Comparison of ENCODE assay signal across 13 cellular contexts in the genomic region with DNA sequence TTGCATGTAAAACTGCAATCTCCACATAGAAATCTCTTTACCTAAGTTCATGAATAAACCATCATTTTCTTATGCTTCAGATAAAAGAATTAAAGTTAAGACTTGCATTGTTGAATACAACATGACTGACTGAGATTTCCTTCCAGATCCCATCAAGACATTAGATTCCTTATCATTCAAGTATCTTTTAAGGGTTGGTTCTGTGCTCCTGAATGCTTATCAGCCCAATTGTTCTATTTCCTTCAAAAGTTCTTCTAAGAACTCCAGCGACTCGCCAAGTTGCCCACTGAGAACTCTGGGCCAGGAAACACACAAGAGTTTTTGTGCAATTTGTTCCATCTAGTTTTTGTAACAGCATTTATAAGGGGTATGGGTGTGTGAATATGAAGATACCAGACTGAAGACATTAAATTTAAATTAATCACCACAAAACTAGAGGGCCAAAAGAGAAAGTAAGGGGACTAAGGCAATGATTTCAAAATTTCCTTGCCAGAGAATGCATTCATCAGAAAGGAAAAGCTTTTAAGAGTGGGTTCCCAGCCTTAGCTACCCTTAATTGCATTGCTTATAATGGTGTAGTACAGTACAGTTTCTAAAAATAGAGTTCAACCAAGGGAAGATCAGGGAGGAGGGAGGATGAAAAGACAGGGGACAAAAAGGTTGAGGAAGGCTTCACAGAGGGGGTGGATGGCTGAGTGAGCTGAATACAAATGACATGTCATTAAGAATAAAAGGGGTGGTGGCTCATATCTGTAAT.
DNase-seq lines count a peak whose midpoint lies in the region; ATAC-seq, FAIRE-seq and TF ChIP-seq lines count a peak whose summit lies in the region.
"Had no signal": no experiment of that assay in that cellular context is flagged by ENCODE, and none has a peak within 500 bp of the region (broad histone marks: within the 10 kb centered on the region; RNA-seq: fewer than 3 reads in every experiment).

No MANE protein-coding gene starts in this region.

- peaks cover 7% of the 10 kb centered on the region for H3K36me3 Mint-ChIP-seq in activated CD4-positive, alpha-beta memory T cell treated with anti-CD3 and anti-CD28 coated beads, Interleukin-2, amount 10 ng/mL, durations not matched to agents 7 days and 5 days (ENCODE audit: low read depth)

- intact Hi-C loops in endothelial cell of umbilical vein (cut with micrococcal nuclease), result loop anchor here (1.0 to 5.0 kb wide), 6 partner anchors 8 to 166 kb away; no protein-coding TSS in a partner anchor

- TF ChIP-seq CTCF in endothelial cell of umbilical vein (IDR thresholded peaks at IDR 0.05; ENCODE audit: extremely low read depth in 1 of 2, insufficient read depth in 1 of 2, low read depth in 1 of 2, low read length in 2 of 2) (no peak), neutrophil (IDR thresholded peaks at IDR 0.05) (no peak)

- CTCF ChIA-PET in endothelial cell of umbilical vein (lab: Charles Lee), result interaction anchor here (0.7 to 3.1 kb wide), 7 partner anchors 14 to 80 kb away, joined by 3 to 10 read pairs (median 3); no protein-coding TSS in a partner anchor
- CTCF ChIA-PET in activated CD4-positive, alpha-beta memory T cell treated with anti-CD3 and anti-CD28 coated beads, Interleukin-2, amount 10 ng/mL, durations not matched to agents 7 days and 5 days (lab: Charles Lee), result interaction anchor here (1.1 to 1.3 kb wide), 2 partner anchors 17 to 55 kb away, joined by 3 read pairs; no protein-coding TSS in a partner anchor

- no peaks in the 10 kb centered on the region for H3K9me2 ChIP-seq in Karpas-422 (replicated peaks; ENCODE audit: insufficient read depth, low read length)

- ATAC-seq in HG02840 (IDR thresholded peaks at IDR 0.05; ENCODE audit: low FRiP score, unreplicated experiment), result no peak

- H3K9me3 ChIP-seq in BLaER1 treated with 17β-estradiol and CSF1 and Interleukin-3, amounts not matched to agents 10 nM and 100 nM (replicated peaks in 1 of 11), result no peaks in the 10 kb centered on the region
- H3K9me3 ChIP-seq in Karpas-422 (ENCODE audit: low read length) (no peaks in the 10 kb centered on the region), endothelial cell of umbilical vein (replicated peaks; ENCODE audit: control insufficient read depth, insufficient read depth, low read length) (no peaks in the 10 kb centered on the region), neutrophil (no peaks in the 10 kb centered on the region)

- H2AFZ ChIP-seq in Karpas-422 (ENCODE audit: low read length) (no peak overlapping the region), endothelial cell of umbilical vein (ENCODE audit: low read depth, low read length) (no peak overlapping the region)

- H3K79me2 ChIP-seq in Karpas-422 (ENCODE audit: low read length) (no peaks in the 10 kb centered on the region), endothelial cell of umbilical vein (ENCODE audit: control insufficient read depth, insufficient read depth, low read length) (peaks cover 86% of the 10 kb centered on the region)

- no TSS peak for BruUV-seq in endothelial cell of umbilical vein (replicated peaks; lab: Mats Ljungman, UMichigan)

- no peak overlapping the region for H3K4me3 ChIP-seq in BLaER1 treated with 17β-estradiol and CSF1 and Interleukin-3, amounts not matched to agents 10 nM and 100 nM
- H3K4me3 ChIP-seq in Karpas-422 (ENCODE audit: low read length), result no peak overlapping the region
- peak overlapping the region in 1 of 3 experiments; percentile 31 for H3K4me3 ChIP-seq in endothelial cell of umbilical vein (replicated peaks in 1 of 3; ENCODE audit: insufficient read depth in 1 of 3, low read depth in 1 of 3, low read length in 3 of 3)
- no peak overlapping the region for H3K4me3 ChIP-seq in neutrophil (ENCODE audit: low read depth in 1 of 2, low read length in 1 of 2)

- H3K27ac ChIP-seq in BLaER1 treated with 17β-estradiol and CSF1 and Interleukin-3, amounts not matched to agents 10 nM and 100 nM, result peak overlapping the region in 7 of 11 experiments; percentile 3 to 46 (median 20); a peak in 8 of 22 replicates
- H3K27ac ChIP-seq in Karpas-422 (ENCODE audit: low read length) (no peak overlapping the region), endothelial cell of umbilical vein (ENCODE audit: insufficient read depth, low read depth, low read length) (peak overlapping the region; percentile 96), neutrophil (peak overlapping the region; percentile 65)

- TF ChIP-seq POLR2A in endothelial cell of umbilical vein (IDR thresholded peaks at IDR 0.05; ENCODE audit: low read depth, low read length), result no peak

- peaks cover 0 to 47% (median 6%) of the 10 kb centered on the region in 11 experiments; a peak in 9 of 22 replicates for H4K20me1 ChIP-seq in BLaER1 treated with 17β-estradiol and CSF1 and Interleukin-3, amounts not matched to agents 10 nM and 100 nM
- no peaks in the 10 kb centered on the region for H4K20me1 ChIP-seq in Karpas-422 (ENCODE audit: insufficient read depth, low read depth, low read length)
- no peaks in the 10 kb centered on the region for H4K20me1 ChIP-seq in endothelial cell of umbilical vein (replicated peaks; ENCODE audit: control insufficient read depth, extremely low read depth, insufficient read depth, low read length)

- POLR2A ChIA-PET in endothelial cell of umbilical vein (lab: Charles Lee), result no interaction called here
- POLR2A ChIA-PET in activated CD4-positive, alpha-beta memory T cell treated with anti-CD3 and anti-CD28 coated beads, Interleukin-2, amount 10 ng/mL, durations not matched to agents 7 days and 5 days (lab: Charles Lee), result no interaction called here

- no peaks in the 10 kb centered on the region for H3K9me1 ChIP-seq in endothelial cell of umbilical vein (replicated peaks; ENCODE audit: control insufficient read depth, extremely low read depth, insufficient read depth, low read length)

- peaks cover 63% of the 10 kb centered on the region for H3K4me1 Mint-ChIP-seq in activated CD4-positive, alpha-beta memory T cell treated with anti-CD3 and anti-CD28 coated beads, Interleukin-2, amount 10 ng/mL, durations not matched to agents 7 days and 5 days

- DNase-seq in Karpas-422 (peak; percentile 29), endothelial cell of umbilical vein (ENCODE audit: low read depth, low spot score) (peak; percentile 58), DMS79 (lab: John Stamatoyannopoulos, UW) (no peak), SW 1271 (lab: John Stamatoyannopoulos, UW) (no peak)
- DNase-seq in activated CD4-positive, alpha-beta memory T cell treated with anti-CD3 and anti-CD28 coated beads, Interleukin-2, amount 10 ng/mL, durations not matched to agents 7 days and 5 days, result no peak
- DNase-seq: activated CD8-positive, alpha-beta memory T cell treated with anti-CD3 and anti-CD28 coated beads for 24 hours; KBM-7; NCI-H2029 treated with DMSO at 0.1 percent for 48 hours; occipital lobe had no signal

- FAIRE-seq in endothelial cell of umbilical vein (lab: Jason Lieb, UNC), result no peak
- FAIRE-seq: H54 had no signal

- peaks cover 37 to 100% (median 76%) of the 10 kb centered on the region in 10 experiments for H3K4me1 ChIP-seq in BLaER1 treated with 17β-estradiol and CSF1 and Interleukin-3, amounts not matched to agents 10 nM and 100 nM
- H3K4me1 ChIP-seq in Karpas-422 (ENCODE audit: low read length) (no peaks in the 10 kb centered on the region), endothelial cell of umbilical vein (ENCODE audit: control insufficient read depth, extremely low read depth, insufficient read depth, low read length) (peaks cover 94% of the 10 kb centered on the region), neutrophil (ENCODE audit: control insufficient read depth in 1 of 2, insufficient read depth in 1 of 2, low read depth in 1 of 2, low read length in 1 of 2) (peaks cover 81 to 86% of the 10 kb centered on the region in 2 experiments)

- H3K27me3 Mint-ChIP-seq in activated CD4-positive, alpha-beta memory T cell treated with anti-CD3 and anti-CD28 coated beads, Interleukin-2, amount 10 ng/mL, durations not matched to agents 7 days and 5 days, result no peaks in the 10 kb centered on the region

- H3K9me3 Mint-ChIP-seq in activated CD4-positive, alpha-beta memory T cell treated with anti-CD3 and anti-CD28 coated beads, Interleukin-2, amount 10 ng/mL, durations not matched to agents 7 days and 5 days, result no peaks in the 10 kb centered on the region

- H3K27me3 ChIP-seq in BLaER1 treated with 17β-estradiol and CSF1 and Interleukin-3, amounts not matched to agents 10 nM and 100 nM, result no peaks in the 10 kb centered on the region
- no peaks in the 10 kb centered on the region for H3K27me3 ChIP-seq in Karpas-422 (ENCODE audit: low read length)
- H3K27me3 ChIP-seq in endothelial cell of umbilical vein (ENCODE audit: control insufficient read depth in 2 of 2, insufficient read depth in 2 of 2, low read length in 2 of 2), result no peaks in the 10 kb centered on the region
- H3K27me3 ChIP-seq in neutrophil, result no peaks in the 10 kb centered on the region

- dilution Hi-C loops in endothelial cell of umbilical vein (cut with MboI; ENCODE audit: extremely low pct_ligation_motif_present, low sequenced_read_pairs), result no loop called here

- H3K9ac ChIP-seq in BLaER1 treated with 17β-estradiol and CSF1 and Interleukin-3, amounts not matched to agents 10 nM and 100 nM, result no peak overlapping the region
- no peak overlapping the region for H3K9ac ChIP-seq in Karpas-422 (ENCODE audit: low read length)
- H3K9ac ChIP-seq in endothelial cell of umbilical vein (replicated peaks; ENCODE audit: extremely low read depth, insufficient read depth, low read length), result peak overlapping the region; percentile 52

- 0 out of 22 replicates have a peak, but pooled peaks cover 0 to 4% (median 0%) of the 10 kb centered on the region in 11 experiments for H3K36me3 ChIP-seq in BLaER1 treated with 17β-estradiol and CSF1 and Interleukin-3, amounts not matched to agents 10 nM and 100 nM
- H3K36me3 ChIP-seq in Karpas-422 (ENCODE audit: insufficient read depth, low read length) (no peaks in the 10 kb centered on the region), endothelial cell of umbilical vein (ENCODE audit: control insufficient read depth in 2 of 2, extremely low read depth in 1 of 2, insufficient read depth in 2 of 2, low read length in 2 of 2) (no peaks in the 10 kb centered on the region), neutrophil (no peaks in the 10 kb centered on the region)

- H3K27ac Mint-ChIP-seq in activated CD4-positive, alpha-beta memory T cell treated with anti-CD3 and anti-CD28 coated beads, Interleukin-2, amount 10 ng/mL, durations not matched to agents 7 days and 5 days, result no peak overlapping the region

- peak overlapping the region in 8 of 11 experiments; percentile 29 to 88 (median 60); a peak in 15 of 22 replicates for H3K4me2 ChIP-seq in BLaER1 treated with 17β-estradiol and CSF1 and Interleukin-3, amounts not matched to agents 10 nM and 100 nM
- H3K4me2 ChIP-seq in Karpas-422 (ENCODE audit: low read depth, low read length, poor library complexity, severe bottlenecking), result no peak overlapping the region
- H3K4me2 ChIP-seq in endothelial cell of umbilical vein (ENCODE audit: insufficient read depth, low read length), result peak overlapping the region; percentile 71

- no peak overlapping the region for H3K4me3 Mint-ChIP-seq in activated CD4-positive, alpha-beta memory T cell treated with anti-CD3 and anti-CD28 coated beads, Interleukin-2, amount 10 ng/mL, durations not matched to agents 7 days and 5 days

TF ChIP-seq in endothelial cell of umbilical vein, 7 proteins besides CTCF, POLR2A, EP300 and RAD21 (continues in another document):
- peak; percentile 53 for TF ChIP-seq GATA2 (IDR thresholded peaks at IDR 0.05; ENCODE audit: insufficient read depth, insufficient read length, low read depth, low read length)

Comparison
In these comparisons a context has a peak if more than half of its experiments do, and no peak if none do; other contexts are left out.
1. DNase-seq: peak in Karpas-422 (single experiment) and endothelial cell of umbilical vein (single experiment); none in activated CD4-positive, alpha-beta memory T cell treated with anti-CD3 and anti-CD28 coated beads, Interleukin-2, amount 10 ng/mL, durations not matched to agents 7 days and 5 days (single experiment), DMS79 (single experiment) and SW 1271 (0 of 2).